ENCODE assay signal across 1 cellular context in genomic region chr14:103395245-103395644, GRCh38.
TF ChIP-seq lines count a peak whose summit lies in the region.

No MANE protein-coding gene starts in this region.

TF ChIP-seq in IMR-90, 13 proteins besides CTCF, POLR2A, EP300 and RAD21 (continued from another document):
- TF ChIP-seq MXI1 (IDR thresholded peaks at IDR 0.05; ENCODE audit: borderline replicate concordance, low read depth, low read length) (no peak), NFE2L2 (IDR thresholded peaks at IDR 0.05; ENCODE audit: low read depth, low read length) (no peak), RCOR1 (IDR thresholded peaks at IDR 0.05; ENCODE audit: insufficient replicate concordance, low read length) (no peak), MAFK (IDR thresholded peaks at IDR 0.05; ENCODE audit: low read depth, low read length) (no peak), FOS (IDR thresholded peaks at IDR 0.05; ENCODE audit: low read depth, low read length) (no peak), MAZ (IDR thresholded peaks at IDR 0.05; ENCODE audit: borderline replicate concordance, low read depth, low read length) (no peak)
